ENCODE assay signal across 17 cellular contexts in the genomic region with DNA sequence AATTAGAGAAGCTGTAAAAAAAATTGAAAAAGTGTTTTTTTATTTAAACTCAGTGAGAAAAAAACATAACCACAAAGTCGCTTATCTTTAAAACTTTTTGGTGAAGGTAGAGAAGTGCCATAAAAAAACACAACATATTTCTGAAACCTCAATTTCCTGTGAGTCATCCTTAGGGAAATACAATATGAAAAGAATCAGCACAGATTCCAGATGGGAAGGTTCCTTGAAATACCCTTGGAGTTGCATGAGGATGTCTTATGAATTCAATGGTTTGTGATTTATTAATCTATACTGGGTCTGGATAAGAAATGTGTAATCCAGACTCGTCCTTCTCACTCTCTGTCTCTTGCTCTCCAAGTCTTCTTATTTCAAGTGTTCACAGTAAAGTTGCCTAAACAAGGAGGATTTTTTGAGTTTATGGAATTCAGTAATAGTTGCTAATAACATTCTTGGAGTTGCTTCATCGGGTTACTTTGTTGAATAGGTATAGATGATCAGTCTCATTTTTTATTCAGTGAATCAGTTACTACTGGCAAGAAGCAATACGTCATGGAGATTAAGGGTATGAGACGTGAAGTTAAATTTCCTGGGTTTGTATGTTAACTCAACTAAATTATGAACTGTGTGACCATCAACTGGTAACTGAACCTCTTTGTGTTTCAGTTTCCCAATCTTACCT.
DNase-seq lines count a peak whose midpoint lies in the region; ATAC-seq, FAIRE-seq and TF ChIP-seq lines count a peak whose summit lies in the region.
"Had no signal": no experiment of that assay in that cellular context is flagged by ENCODE, and none has a peak within 500 bp of the region (broad histone marks: within the 10 kb centered on the region; RNA-seq: fewer than 3 reads in every experiment).

No MANE protein-coding gene starts in this region.

- H3K4me1 ChIP-seq in neural progenitor cell: no peaks in the 10 kb centered on the region
- H3K4me1 ChIP-seq: stomach had no signal

- H3K9ac ChIP-seq in neural progenitor cell: no peak overlapping the region

- peak; percentile 29 for FAIRE-seq in D721Med (lab: Jason Lieb, UNC)

- H3K27me3 Mint-ChIP-seq in neural progenitor cell (ENCODE audit: insufficient read depth, low read depth): no peaks in the 10 kb centered on the region
- H3K27me3 Mint-ChIP-seq: activated CD8-positive, alpha-beta T cell treated with anti-CD3 and anti-CD28 coated beads for 36 hours had no signal

- DNase-seq in D721Med (ENCODE audit: insufficient read length, low spot score) (no peak), M059J (ENCODE audit: low read depth) (peak; percentile 85), dedifferentiated amniotic fluid mesenchymal stem cell (ENCODE audit: extremely low spot score) (peak; percentile 85), myocyte (ENCODE audit: low read depth) (peak; percentile 57), neural progenitor cell (ENCODE audit: low spot score) (no peak), SKM-1 (lab: John Stamatoyannopoulos, UW; ENCODE audit: unreplicated experiment) (no peak)
- DNase-seq: activated CD8-positive, alpha-beta T cell treated with anti-CD3 and anti-CD28 coated beads for 36 hours; activated gamma-delta T cell; CD8-positive, alpha-beta T cell; H7; hippocampal formation; KBM-7; stimulated activated CD4-positive, alpha-beta T cell treated with anti-CD3 and anti-CD28 coated beads, Interleukin-4, amount 100 ng/mL, for 1 hour; stomach; T-helper 9 cell had no signal

- no peak overlapping the region for H3K4me2 ChIP-seq in neural progenitor cell

- no peaks in the 10 kb centered on the region for H3F3A ChIP-seq in neural progenitor cell (ENCODE audit: low read depth)

- ATAC-seq in HG03175 (IDR thresholded peaks at IDR 0.05; ENCODE audit: unreplicated experiment): no peak
- no peak for ATAC-seq in GM18498 (IDR thresholded peaks at IDR 0.05; ENCODE audit: unreplicated experiment)
- ATAC-seq: activated CD8-positive, alpha-beta T cell treated with anti-CD3 and anti-CD28 coated beads for 36 hours; CD8-positive, alpha-beta T cell had no signal

- H3K36me3 Mint-ChIP-seq in neural progenitor cell: no peaks in the 10 kb centered on the region
- H3K36me3 Mint-ChIP-seq: CD8-positive, alpha-beta T cell had no signal

- H2AFZ ChIP-seq in neural progenitor cell (replicated peaks): no peak overlapping the region

- no peak overlapping the region for H3K27ac Mint-ChIP-seq in neural progenitor cell
- H3K27ac Mint-ChIP-seq: activated CD8-positive, alpha-beta T cell treated with anti-CD3 and anti-CD28 coated beads for 36 hours; CD8-positive, alpha-beta T cell had no signal

- no peaks in the 10 kb centered on the region for H3K36me3 ChIP-seq in neural progenitor cell
- H3K36me3 ChIP-seq: stomach had no signal

- no peaks in the 10 kb centered on the region for H3K9me3 ChIP-seq in neural progenitor cell (ENCODE audit: low read depth)
- H3K9me3 ChIP-seq: stomach had no signal

- TF ChIP-seq CTCF in D721Med (IDR thresholded peaks at IDR 0.05; ENCODE audit: insufficient read depth, missing control alignments) (no peak), neural progenitor cell (IDR thresholded peaks at IDR 0.05) (no peak)

- no peak overlapping the region for H3K4me3 ChIP-seq in neural progenitor cell
- H3K4me3 ChIP-seq: stomach had no signal

- no peaks in the 10 kb centered on the region for H3K79me2 ChIP-seq in neural progenitor cell (ENCODE audit: low read depth)

- H3K27me3 ChIP-seq in neural progenitor cell: no peaks in the 10 kb centered on the region
- H3K27me3 ChIP-seq: stomach had no signal

- no peak overlapping the region for H3K27ac ChIP-seq in neural progenitor cell
- H3K27ac ChIP-seq: stomach had no signal

- no peaks in the 10 kb centered on the region for H3K9me3 Mint-ChIP-seq in neural progenitor cell
- H3K9me3 Mint-ChIP-seq: activated CD8-positive, alpha-beta T cell treated with anti-CD3 and anti-CD28 coated beads for 36 hours had no signal

- no peaks in the 10 kb centered on the region for H3K4me1 Mint-ChIP-seq in neural progenitor cell

- H4K20me1 ChIP-seq in neural progenitor cell (ENCODE audit: low read depth): no peaks in the 10 kb centered on the region

- no peak overlapping the region for H3K4me3 Mint-ChIP-seq in neural progenitor cell
- H3K4me3 Mint-ChIP-seq: activated CD8-positive, alpha-beta T cell treated with anti-CD3 and anti-CD28 coated beads for 36 hours; CD8-positive, alpha-beta T cell had no signal

Comparison
In these comparisons a context has a peak if more than half of its experiments do, and no peak if none do; other contexts are left out.
1. DNase-seq: peak in M059J (single experiment), dedifferentiated amniotic fluid mesenchymal stem cell (single experiment) and myocyte (single experiment); none in D721Med (single experiment), neural progenitor cell (single experiment) and SKM-1 (single experiment).